2 cellular contexts compared by ENCODE assay signal in the genomic region with DNA sequence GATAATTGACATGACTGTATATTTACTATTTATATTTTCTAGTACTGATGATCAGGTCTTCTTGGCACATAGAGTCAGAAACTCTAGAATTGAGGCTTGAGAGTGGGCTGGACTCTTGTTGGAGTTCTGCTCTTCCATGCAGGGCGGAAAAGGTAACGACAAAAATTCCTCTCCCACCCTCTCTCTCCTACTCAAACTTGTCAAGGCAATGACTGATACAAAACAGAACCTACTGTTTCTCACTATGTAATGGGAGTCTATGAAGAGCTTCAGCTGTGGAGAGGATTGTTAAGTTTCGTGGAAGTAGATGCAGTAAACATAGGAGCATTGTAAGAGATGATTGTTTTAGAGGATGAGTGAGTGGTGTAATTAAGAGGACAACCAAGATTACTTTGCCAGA.
TF ChIP-seq lines count a peak whose summit lies in the region.

No MANE protein-coding gene starts in this region.

TF ChIP-seq in WTC11, 78 proteins besides CTCF, POLR2A, EP300 and RAD21 (continued from another document and continues in another):
- TF ChIP-seq, protein P1, sequence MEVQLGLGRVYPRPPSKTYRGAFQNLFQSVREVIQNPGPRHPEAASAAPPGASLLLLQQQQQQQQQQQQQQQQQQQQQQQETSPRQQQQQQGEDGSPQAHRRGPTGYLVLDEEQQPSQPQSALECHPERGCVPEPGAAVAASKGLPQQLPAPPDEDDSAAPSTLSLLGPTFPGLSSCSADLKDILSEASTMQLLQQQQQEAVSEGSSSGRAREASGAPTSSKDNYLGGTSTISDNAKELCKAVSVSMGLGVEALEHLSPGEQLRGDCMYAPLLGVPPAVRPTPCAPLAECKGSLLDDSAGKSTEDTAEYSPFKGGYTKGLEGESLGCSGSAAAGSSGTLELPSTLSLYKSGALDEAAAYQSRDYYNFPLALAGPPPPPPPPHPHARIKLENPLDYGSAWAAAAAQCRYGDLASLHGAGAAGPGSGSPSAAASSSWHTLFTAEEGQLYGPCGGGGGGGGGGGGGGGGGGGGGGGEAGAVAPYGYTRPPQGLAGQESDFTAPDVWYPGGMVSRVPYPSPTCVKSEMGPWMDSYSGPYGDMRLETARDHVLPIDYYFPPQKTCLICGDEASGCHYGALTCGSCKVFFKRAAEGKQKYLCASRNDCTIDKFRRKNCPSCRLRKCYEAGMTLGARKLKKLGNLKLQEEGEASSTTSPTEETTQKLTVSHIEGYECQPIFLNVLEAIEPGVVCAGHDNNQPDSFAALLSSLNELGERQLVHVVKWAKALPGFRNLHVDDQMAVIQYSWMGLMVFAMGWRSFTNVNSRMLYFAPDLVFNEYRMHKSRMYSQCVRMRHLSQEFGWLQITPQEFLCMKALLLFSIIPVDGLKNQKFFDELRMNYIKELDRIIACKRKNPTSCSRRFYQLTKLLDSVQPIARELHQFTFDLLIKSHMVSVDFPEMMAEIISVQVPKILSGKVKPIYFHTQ (CRISPR knock-in tag; IDR thresholded peaks at IDR 0.05): no peak
- TF ChIP-seq SOX15 (CRISPR knock-in tag; IDR thresholded peaks at IDR 0.05) (no peak), NR2C2 (CRISPR knock-in tag; IDR thresholded peaks at IDR 0.05) (no peak), SP1 (CRISPR knock-in tag; conservative IDR thresholded peaks at IDR 0.05) (no peak), GRHL2 (CRISPR knock-in tag; IDR thresholded peaks at IDR 0.05; ENCODE audit: insufficient replicate concordance, severe bottlenecking) (no peak), GABPB1 (CRISPR knock-in tag; IDR thresholded peaks at IDR 0.05) (no peak), NFE2L1 (CRISPR knock-in tag; IDR thresholded peaks at IDR 0.05) (no peak), OVOL2 (CRISPR knock-in tag; IDR thresholded peaks at IDR 0.05; ENCODE audit: borderline replicate concordance) (no peak), ELF4 (CRISPR knock-in tag; IDR thresholded peaks at IDR 0.05; ENCODE audit: low read depth) (no peak)
- TF ChIP-seq, protein P2, sequence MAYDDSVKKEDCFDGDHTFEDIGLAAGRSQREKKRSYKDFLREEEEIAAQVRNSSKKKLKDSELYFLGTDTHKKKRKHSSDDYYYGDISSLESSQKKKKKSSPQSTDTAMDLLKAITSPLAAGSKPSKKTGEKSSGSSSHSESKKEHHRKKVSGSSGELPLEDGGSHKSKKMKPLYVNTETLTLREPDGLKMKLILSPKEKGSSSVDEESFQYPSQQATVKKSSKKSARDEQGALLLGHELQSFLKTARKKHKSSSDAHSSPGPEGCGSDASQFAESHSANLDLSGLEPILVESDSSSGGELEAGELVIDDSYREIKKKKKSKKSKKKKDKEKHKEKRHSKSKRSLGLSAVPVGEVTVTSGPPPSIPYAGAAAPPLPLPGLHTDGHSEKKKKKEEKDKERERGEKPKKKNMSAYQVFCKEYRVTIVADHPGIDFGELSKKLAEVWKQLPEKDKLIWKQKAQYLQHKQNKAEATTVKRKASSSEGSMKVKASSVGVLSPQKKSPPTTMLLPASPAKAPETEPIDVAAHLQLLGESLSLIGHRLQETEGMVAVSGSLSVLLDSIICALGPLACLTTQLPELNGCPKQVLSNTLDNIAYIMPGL (CRISPR knock-in tag; IDR thresholded peaks at IDR 0.05): no peak
- TF ChIP-seq, protein P3, sequence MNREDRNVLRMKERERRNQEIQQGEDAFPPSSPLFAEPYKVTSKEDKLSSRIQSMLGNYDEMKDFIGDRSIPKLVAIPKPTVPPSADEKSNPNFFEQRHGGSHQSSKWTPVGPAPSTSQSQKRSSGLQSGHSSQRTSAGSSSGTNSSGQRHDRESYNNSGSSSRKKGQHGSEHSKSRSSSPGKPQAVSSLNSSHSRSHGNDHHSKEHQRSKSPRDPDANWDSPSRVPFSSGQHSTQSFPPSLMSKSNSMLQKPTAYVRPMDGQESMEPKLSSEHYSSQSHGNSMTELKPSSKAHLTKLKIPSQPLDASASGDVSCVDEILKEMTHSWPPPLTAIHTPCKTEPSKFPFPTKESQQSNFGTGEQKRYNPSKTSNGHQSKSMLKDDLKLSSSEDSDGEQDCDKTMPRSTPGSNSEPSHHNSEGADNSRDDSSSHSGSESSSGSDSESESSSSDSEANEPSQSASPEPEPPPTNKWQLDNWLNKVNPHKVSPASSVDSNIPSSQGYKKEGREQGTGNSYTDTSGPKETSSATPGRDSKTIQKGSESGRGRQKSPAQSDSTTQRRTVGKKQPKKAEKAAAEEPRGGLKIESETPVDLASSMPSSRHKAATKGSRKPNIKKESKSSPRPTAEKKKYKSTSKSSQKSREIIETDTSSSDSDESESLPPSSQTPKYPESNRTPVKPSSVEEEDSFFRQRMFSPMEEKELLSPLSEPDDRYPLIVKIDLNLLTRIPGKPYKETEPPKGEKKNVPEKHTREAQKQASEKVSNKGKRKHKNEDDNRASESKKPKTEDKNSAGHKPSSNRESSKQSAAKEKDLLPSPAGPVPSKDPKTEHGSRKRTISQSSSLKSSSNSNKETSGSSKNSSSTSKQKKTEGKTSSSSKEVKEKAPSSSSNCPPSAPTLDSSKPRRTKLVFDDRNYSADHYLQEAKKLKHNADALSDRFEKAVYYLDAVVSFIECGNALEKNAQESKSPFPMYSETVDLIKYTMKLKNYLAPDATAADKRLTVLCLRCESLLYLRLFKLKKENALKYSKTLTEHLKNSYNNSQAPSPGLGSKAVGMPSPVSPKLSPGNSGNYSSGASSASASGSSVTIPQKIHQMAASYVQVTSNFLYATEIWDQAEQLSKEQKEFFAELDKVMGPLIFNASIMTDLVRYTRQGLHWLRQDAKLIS (CRISPR knock-in tag; IDR thresholded peaks at IDR 0.05; ENCODE audit: borderline replicate concordance): no peak
- TF ChIP-seq, protein P4, sequence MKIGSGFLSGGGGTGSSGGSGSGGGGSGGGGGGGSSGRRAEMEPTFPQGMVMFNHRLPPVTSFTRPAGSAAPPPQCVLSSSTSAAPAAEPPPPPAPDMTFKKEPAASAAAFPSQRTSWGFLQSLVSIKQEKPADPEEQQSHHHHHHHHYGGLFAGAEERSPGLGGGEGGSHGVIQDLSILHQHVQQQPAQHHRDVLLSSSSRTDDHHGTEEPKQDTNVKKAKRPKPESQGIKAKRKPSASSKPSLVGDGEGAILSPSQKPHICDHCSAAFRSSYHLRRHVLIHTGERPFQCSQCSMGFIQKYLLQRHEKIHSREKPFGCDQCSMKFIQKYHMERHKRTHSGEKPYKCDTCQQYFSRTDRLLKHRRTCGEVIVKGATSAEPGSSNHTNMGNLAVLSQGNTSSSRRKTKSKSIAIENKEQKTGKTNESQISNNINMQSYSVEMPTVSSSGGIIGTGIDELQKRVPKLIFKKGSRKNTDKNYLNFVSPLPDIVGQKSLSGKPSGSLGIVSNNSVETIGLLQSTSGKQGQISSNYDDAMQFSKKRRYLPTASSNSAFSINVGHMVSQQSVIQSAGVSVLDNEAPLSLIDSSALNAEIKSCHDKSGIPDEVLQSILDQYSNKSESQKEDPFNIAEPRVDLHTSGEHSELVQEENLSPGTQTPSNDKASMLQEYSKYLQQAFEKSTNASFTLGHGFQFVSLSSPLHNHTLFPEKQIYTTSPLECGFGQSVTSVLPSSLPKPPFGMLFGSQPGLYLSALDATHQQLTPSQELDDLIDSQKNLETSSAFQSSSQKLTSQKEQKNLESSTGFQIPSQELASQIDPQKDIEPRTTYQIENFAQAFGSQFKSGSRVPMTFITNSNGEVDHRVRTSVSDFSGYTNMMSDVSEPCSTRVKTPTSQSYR (CRISPR knock-in tag; IDR thresholded peaks at IDR 0.05): no peak
- TF ChIP-seq, protein P5, sequence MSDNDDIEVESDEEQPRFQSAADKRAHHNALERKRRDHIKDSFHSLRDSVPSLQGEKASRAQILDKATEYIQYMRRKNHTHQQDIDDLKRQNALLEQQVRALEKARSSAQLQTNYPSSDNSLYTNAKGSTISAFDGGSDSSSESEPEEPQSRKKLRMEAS (CRISPR knock-in tag; IDR thresholded peaks at IDR 0.05): no peak

TF ChIP-seq in SK-N-SH, 30 proteins besides CTCF, POLR2A, EP300 and RAD21 (continued from another document):
- TF ChIP-seq, protein P6, sequence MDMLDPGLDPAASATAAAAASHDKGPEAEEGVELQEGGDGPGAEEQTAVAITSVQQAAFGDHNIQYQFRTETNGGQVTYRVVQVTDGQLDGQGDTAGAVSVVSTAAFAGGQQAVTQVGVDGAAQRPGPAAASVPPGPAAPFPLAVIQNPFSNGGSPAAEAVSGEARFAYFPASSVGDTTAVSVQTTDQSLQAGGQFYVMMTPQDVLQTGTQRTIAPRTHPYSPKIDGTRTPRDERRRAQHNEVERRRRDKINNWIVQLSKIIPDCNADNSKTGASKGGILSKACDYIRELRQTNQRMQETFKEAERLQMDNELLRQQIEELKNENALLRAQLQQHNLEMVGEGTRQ (IDR thresholded peaks at IDR 0.05; ENCODE audit: borderline replicate concordance, low read depth, low read length): no peak
- TF ChIP-seq, protein P7, sequence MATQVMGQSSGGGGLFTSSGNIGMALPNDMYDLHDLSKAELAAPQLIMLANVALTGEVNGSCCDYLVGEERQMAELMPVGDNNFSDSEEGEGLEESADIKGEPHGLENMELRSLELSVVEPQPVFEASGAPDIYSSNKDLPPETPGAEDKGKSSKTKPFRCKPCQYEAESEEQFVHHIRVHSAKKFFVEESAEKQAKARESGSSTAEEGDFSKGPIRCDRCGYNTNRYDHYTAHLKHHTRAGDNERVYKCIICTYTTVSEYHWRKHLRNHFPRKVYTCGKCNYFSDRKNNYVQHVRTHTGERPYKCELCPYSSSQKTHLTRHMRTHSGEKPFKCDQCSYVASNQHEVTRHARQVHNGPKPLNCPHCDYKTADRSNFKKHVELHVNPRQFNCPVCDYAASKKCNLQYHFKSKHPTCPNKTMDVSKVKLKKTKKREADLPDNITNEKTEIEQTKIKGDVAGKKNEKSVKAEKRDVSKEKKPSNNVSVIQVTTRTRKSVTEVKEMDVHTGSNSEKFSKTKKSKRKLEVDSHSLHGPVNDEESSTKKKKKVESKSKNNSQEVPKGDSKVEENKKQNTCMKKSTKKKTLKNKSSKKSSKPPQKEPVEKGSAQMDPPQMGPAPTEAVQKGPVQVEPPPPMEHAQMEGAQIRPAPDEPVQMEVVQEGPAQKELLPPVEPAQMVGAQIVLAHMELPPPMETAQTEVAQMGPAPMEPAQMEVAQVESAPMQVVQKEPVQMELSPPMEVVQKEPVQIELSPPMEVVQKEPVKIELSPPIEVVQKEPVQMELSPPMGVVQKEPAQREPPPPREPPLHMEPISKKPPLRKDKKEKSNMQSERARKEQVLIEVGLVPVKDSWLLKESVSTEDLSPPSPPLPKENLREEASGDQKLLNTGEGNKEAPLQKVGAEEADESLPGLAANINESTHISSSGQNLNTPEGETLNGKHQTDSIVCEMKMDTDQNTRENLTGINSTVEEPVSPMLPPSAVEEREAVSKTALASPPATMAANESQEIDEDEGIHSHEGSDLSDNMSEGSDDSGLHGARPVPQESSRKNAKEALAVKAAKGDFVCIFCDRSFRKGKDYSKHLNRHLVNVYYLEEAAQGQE (IDR thresholded peaks at IDR 0.05; ENCODE audit: low read depth, low read length): no peak
- TF ChIP-seq ELF1 (IDR thresholded peaks at IDR 0.05) (no peak), CHD2 (IDR thresholded peaks at IDR 0.05; ENCODE audit: low read length, partially characterized antibody) (no peak)
